ENCODE assay signal across 9 cellular contexts in genomic region chr4:112031712-112032328, GRCh38.
A peak's percentile ranks its signal among the peaks of the same experiment; 100 is the strongest.
DNase-seq lines count a peak whose midpoint lies in the region; ATAC-seq, FAIRE-seq and TF ChIP-seq lines count a peak whose summit lies in the region.
"Had no signal": no experiment of that assay in that cellular context is flagged by ENCODE, and none has a peak within 500 bp of the region (broad histone marks: within the 10 kb centered on the region; RNA-seq: fewer than 3 reads in every experiment).

No MANE protein-coding gene starts in this region.

- POLR2A ChIA-PET in A549 (lab: Yijun Ruan, JAX): interaction anchor here (0.6 kb wide), 1 partner anchor 32 kb away, joined by 3 read pairs; no protein-coding TSS in a partner anchor
- POLR2A ChIA-PET in CD8-positive, alpha-beta memory T cell (lab: Charles Lee): no interaction called here

- no peaks in the 10 kb centered on the region for H3K27me3 ChIP-seq in body of pancreas
- no peaks in the 10 kb centered on the region for H3K27me3 ChIP-seq in CD8-positive, alpha-beta memory T cell (ENCODE audit: insufficient read depth, low read length, poor library complexity, severe bottlenecking)

- H3K9me3 ChIP-seq in A549 (no peaks in the 10 kb centered on the region), body of pancreas (peaks cover 0 to 4% (median 0%) of the 10 kb centered on the region in 3 donors)
- H3K9me3 ChIP-seq in CD8-positive, alpha-beta memory T cell (ENCODE audit: low read length): no peaks in the 10 kb centered on the region

- H3K4me1 ChIP-seq in A549 (no peaks in the 10 kb centered on the region), body of pancreas (no peaks in the 10 kb centered on the region)
- H3K4me1 ChIP-seq in CD8-positive, alpha-beta memory T cell (ENCODE audit: insufficient read depth, low read length): no peaks in the 10 kb centered on the region

- intact Hi-C loops in body of pancreas (cut with DNase I): no loop called here

- H3K4me2 ChIP-seq in A549: peak overlapping the region; percentile 25; the same call in 1 of the 3 replicates

- CTCF ChIA-PET in A549 (lab: Yijun Ruan, JAX): interaction anchor here (0.8 to 1.9 kb wide), 12 partner anchors 18 to 390 kb away, joined by 3 to 20 read pairs (median 4); no protein-coding TSS in a partner anchor
- CTCF ChIA-PET in CD8-positive, alpha-beta memory T cell (lab: Charles Lee): no interaction called here

- no peaks in the 10 kb centered on the region for H3K36me3 ChIP-seq in body of pancreas (replicated peaks in 1 of 2; ENCODE audit: insufficient read depth in 1 of 2, low read depth in 2 of 2)
- no peaks in the 10 kb centered on the region for H3K36me3 ChIP-seq in CD8-positive, alpha-beta memory T cell (ENCODE audit: insufficient read depth, low read length)

- no peak for TF ChIP-seq EP300 in A549 (IDR thresholded peaks at IDR 0.05)

- H3K4me1 Mint-ChIP-seq in CD8-positive, alpha-beta memory T cell: no peaks in the 10 kb centered on the region
- H3K4me1 Mint-ChIP-seq: naive B cell had no signal

- no peak overlapping the region for H3K27ac Mint-ChIP-seq in CD8-positive, alpha-beta memory T cell
- H3K27ac Mint-ChIP-seq: naive B cell had no signal

- H3K27me3 Mint-ChIP-seq in CD8-positive, alpha-beta memory T cell: peaks cover 15 to 52% of the 10 kb centered on the region in 2 donors

- no peak overlapping the region for H3K4me3 Mint-ChIP-seq in CD8-positive, alpha-beta memory T cell
- H3K4me3 Mint-ChIP-seq: naive B cell had no signal

- peak; percentile 85 to 89 for TF ChIP-seq RAD21 in A549 (conservative IDR thresholded peaks at IDR 0.05 in 1 of 2, IDR thresholded peaks at IDR 0.05 in 1 of 2)

- ATAC-seq in A549 (peak in 1 of 2 experiments; percentile 71; a peak in 4 of 6 replicates), HG02610 (IDR thresholded peaks at IDR 0.05; ENCODE audit: unreplicated experiment) (peak; percentile 69), body of pancreas (peak; percentile 68)

- H3K4me3 ChIP-seq in A549 (no peak overlapping the region), body of pancreas (no peak overlapping the region)
- no peak overlapping the region for H3K4me3 ChIP-seq in CD8-positive, alpha-beta memory T cell (ENCODE audit: low read length)

- no peaks in the 10 kb centered on the region for H3K36me3 Mint-ChIP-seq in CD8-positive, alpha-beta memory T cell
- H3K36me3 Mint-ChIP-seq: naive B cell had no signal

- FAIRE-seq in A549 (lab: Jason Lieb, UNC): no peak

- TF ChIP-seq POLR2A in A549 (IDR thresholded peaks at IDR 0.05; ENCODE audit: low read length) (no peak), body of pancreas (IDR thresholded peaks at IDR 0.05) (no peak)

- 19% methylated on average over 6 of the region's 6 CpGs for WGBS in A549 (ENCODE audit: missing lambda C conversion rate)
- WGBS in body of pancreas, 2 donors: 10 to 11% methylated on average over 6 of the region's 6 CpGs

- DNase-seq in A549 (ENCODE audit: low read depth in 1 of 2, low spot score in 1 of 2) (peak; percentile 7 to 44), GM04504 (ENCODE audit: low read depth) (peak; percentile 38), NCI-H1417 (lab: John Stamatoyannopoulos, UW) (peak; percentile 18 to 83 (median 45)), body of pancreas (peak in 3 of 4 donors; percentile 7 to 20 (median 14)), left kidney (ENCODE audit: low read depth, low spot score) (peak; percentile 81), cerebellar nuclear complex (lab: John Stamatoyannopoulos, UW) (no peak)
- no peak for DNase-seq in CD8-positive, alpha-beta memory T cell
- DNase-seq: naive B cell had no signal

- H3K9me3 Mint-ChIP-seq in CD8-positive, alpha-beta memory T cell: no peaks in the 10 kb centered on the region

- H3K27ac ChIP-seq in A549 (no peak overlapping the region), body of pancreas (no peak overlapping the region)
- H3K27ac ChIP-seq in CD8-positive, alpha-beta memory T cell (ENCODE audit: low read depth, low read length): no peak overlapping the region

- TF ChIP-seq CTCF in A549 (IDR thresholded peaks at IDR 0.05): peak; percentile 80
- peak; percentile 6 to 64 (median 58) for TF ChIP-seq CTCF in body of pancreas (IDR thresholded peaks at IDR 0.05)

TF ChIP-seq in A549, 52 proteins besides CTCF, POLR2A, EP300 and RAD21:
- peak; percentile 75 for TF ChIP-seq SMC3 (IDR thresholded peaks at IDR 0.05)
- no peak for TF ChIP-seq BHLHE40 (IDR thresholded peaks at IDR 0.05; ENCODE audit: low read depth, low read length)

Comparison
In these comparisons a context has a peak if more than half of its experiments do, and no peak if none do; other contexts are left out.
1. DNase-seq: peak in A549 (2 of 2), GM04504 (single experiment), NCI-H1417 (3 of 3), body of pancreas (3 of 4) and left kidney (single experiment); none in CD8-positive, alpha-beta memory T cell (0 of 5) and cerebellar nuclear complex (0 of 2).